2 cellular contexts compared by ENCODE assay signal in the genomic region with DNA sequence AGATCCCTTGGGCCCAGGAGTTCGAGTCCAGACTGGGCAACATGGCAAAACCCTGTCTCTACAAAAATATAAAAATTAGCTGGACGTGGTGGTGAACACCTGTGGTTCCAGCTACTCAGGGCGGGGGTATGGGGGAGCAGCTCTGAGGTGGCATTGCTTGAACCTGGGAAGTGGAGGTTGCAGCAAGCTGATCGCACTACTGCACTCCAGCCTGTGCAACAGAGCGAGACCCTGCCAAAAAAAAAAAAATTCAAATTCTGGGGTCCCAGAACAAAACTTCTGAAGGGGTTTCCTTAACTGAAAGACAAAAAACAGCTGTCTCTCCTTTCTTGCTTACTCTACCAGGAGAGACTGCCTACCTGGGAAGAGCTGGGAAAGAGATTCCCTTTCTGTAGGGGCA.
TF ChIP-seq lines count a peak whose summit lies in the region.

No MANE protein-coding gene starts in this region.

TF ChIP-seq in HCT116, 20 proteins besides CTCF, POLR2A, EP300 and RAD21:
- TF ChIP-seq ZFX (IDR thresholded peaks at IDR 0.05), result no peak
- TF ChIP-seq EGR1 (IDR thresholded peaks at IDR 0.05; ENCODE audit: low read depth), result no peak
- TF ChIP-seq FOSL1 (IDR thresholded peaks at IDR 0.05; ENCODE audit: low read depth), result no peak
- TF ChIP-seq, protein P1, sequence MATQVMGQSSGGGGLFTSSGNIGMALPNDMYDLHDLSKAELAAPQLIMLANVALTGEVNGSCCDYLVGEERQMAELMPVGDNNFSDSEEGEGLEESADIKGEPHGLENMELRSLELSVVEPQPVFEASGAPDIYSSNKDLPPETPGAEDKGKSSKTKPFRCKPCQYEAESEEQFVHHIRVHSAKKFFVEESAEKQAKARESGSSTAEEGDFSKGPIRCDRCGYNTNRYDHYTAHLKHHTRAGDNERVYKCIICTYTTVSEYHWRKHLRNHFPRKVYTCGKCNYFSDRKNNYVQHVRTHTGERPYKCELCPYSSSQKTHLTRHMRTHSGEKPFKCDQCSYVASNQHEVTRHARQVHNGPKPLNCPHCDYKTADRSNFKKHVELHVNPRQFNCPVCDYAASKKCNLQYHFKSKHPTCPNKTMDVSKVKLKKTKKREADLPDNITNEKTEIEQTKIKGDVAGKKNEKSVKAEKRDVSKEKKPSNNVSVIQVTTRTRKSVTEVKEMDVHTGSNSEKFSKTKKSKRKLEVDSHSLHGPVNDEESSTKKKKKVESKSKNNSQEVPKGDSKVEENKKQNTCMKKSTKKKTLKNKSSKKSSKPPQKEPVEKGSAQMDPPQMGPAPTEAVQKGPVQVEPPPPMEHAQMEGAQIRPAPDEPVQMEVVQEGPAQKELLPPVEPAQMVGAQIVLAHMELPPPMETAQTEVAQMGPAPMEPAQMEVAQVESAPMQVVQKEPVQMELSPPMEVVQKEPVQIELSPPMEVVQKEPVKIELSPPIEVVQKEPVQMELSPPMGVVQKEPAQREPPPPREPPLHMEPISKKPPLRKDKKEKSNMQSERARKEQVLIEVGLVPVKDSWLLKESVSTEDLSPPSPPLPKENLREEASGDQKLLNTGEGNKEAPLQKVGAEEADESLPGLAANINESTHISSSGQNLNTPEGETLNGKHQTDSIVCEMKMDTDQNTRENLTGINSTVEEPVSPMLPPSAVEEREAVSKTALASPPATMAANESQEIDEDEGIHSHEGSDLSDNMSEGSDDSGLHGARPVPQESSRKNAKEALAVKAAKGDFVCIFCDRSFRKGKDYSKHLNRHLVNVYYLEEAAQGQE (IDR thresholded peaks at IDR 0.05; ENCODE audit: low read depth), result no peak
- TF ChIP-seq CBX3 (IDR thresholded peaks at IDR 0.05; ENCODE audit: low read depth), result no peak
- no peak for TF ChIP-seq ZNF274 (IDR thresholded peaks at IDR 0.05; ENCODE audit: low read depth, low read length)
- TF ChIP-seq JUND (IDR thresholded peaks at IDR 0.05), result no peak
- no peak for TF ChIP-seq YY1 (IDR thresholded peaks at IDR 0.05; ENCODE audit: extremely low read depth, insufficient replicate concordance, low read depth, low read length)
- TF ChIP-seq SRF (IDR thresholded peaks at IDR 0.05; ENCODE audit: low read depth), result no peak
- TF ChIP-seq, protein P2, sequence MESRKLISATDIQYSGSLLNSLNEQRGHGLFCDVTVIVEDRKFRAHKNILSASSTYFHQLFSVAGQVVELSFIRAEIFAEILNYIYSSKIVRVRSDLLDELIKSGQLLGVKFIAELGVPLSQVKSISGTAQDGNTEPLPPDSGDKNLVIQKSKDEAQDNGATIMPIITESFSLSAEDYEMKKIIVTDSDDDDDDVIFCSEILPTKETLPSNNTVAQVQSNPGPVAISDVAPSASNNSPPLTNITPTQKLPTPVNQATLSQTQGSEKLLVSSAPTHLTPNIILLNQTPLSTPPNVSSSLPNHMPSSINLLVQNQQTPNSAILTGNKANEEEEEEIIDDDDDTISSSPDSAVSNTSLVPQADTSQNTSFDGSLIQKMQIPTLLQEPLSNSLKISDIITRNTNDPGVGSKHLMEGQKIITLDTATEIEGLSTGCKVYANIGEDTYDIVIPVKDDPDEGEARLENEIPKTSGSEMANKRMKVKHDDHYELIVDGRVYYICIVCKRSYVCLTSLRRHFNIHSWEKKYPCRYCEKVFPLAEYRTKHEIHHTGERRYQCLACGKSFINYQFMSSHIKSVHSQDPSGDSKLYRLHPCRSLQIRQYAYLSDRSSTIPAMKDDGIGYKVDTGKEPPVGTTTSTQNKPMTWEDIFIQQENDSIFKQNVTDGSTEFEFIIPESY (IDR thresholded peaks at IDR 0.05; ENCODE audit: extremely low read depth, insufficient replicate concordance, low read length), result no peak
- no peak for TF ChIP-seq EZH2phosphoT487 (IDR thresholded peaks at IDR 0.05; ENCODE audit: borderline replicate concordance)
- no peak for TF ChIP-seq ELF1 (IDR thresholded peaks at IDR 0.05; ENCODE audit: borderline replicate concordance, low read depth)

TF ChIP-seq in GM12878, 131 proteins besides CTCF, POLR2A, EP300 and RAD21:
- TF ChIP-seq, protein P3, sequence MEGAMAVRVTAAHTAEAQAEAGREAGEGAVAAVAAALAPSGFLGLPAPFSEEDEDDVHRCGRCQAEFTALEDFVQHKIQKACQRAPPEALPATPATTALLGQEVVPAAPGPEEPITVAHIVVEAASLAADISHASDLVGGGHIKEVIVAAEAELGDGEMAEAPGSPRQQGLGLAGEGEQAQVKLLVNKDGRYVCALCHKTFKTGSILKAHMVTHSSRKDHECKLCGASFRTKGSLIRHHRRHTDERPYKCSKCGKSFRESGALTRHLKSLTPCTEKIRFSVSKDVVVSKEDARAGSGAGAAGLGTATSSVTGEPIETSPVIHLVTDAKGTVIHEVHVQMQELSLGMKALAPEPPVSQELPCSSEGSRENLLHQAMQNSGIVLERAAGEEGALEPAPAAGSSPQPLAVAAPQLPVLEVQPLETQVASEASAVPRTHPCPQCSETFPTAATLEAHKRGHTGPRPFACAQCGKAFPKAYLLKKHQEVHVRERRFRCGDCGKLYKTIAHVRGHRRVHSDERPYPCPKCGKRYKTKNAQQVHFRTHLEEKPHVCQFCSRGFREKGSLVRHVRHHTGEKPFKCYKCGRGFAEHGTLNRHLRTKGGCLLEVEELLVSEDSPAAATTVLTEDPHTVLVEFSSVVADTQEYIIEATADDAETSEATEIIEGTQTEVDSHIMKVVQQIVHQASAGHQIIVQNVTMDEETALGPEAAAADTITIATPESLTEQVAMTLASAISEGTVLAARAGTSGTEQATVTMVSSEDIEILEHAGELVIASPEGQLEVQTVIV (IDR thresholded peaks at IDR 0.05; ENCODE audit: borderline replicate concordance, partially characterized antibody), result no peak
- no peak for TF ChIP-seq CHD2 (IDR thresholded peaks at IDR 0.05; ENCODE audit: borderline replicate concordance, low read depth, low read length)
- TF ChIP-seq, protein P4, sequence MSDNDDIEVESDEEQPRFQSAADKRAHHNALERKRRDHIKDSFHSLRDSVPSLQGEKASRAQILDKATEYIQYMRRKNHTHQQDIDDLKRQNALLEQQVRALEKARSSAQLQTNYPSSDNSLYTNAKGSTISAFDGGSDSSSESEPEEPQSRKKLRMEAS (IDR thresholded peaks at IDR 0.05; ENCODE audit: low read depth, low read length), result no peak
- TF ChIP-seq NR2C2 (IDR thresholded peaks at IDR 0.05; ENCODE audit: borderline replicate concordance, control insufficient read depth, insufficient read length, low read depth), result no peak
- TF ChIP-seq RUNX3 (IDR thresholded peaks at IDR 0.05; ENCODE audit: low read length), result peak; percentile 20; the same call in 1 of the 2 replicates
- 0 out of 2 replicates have a peak, but pooled peaks have one; percentile 33 for TF ChIP-seq MEF2A (IDR thresholded peaks at IDR 0.05; ENCODE audit: insufficient read depth, low read depth, low read length)
- TF ChIP-seq, protein P5, sequence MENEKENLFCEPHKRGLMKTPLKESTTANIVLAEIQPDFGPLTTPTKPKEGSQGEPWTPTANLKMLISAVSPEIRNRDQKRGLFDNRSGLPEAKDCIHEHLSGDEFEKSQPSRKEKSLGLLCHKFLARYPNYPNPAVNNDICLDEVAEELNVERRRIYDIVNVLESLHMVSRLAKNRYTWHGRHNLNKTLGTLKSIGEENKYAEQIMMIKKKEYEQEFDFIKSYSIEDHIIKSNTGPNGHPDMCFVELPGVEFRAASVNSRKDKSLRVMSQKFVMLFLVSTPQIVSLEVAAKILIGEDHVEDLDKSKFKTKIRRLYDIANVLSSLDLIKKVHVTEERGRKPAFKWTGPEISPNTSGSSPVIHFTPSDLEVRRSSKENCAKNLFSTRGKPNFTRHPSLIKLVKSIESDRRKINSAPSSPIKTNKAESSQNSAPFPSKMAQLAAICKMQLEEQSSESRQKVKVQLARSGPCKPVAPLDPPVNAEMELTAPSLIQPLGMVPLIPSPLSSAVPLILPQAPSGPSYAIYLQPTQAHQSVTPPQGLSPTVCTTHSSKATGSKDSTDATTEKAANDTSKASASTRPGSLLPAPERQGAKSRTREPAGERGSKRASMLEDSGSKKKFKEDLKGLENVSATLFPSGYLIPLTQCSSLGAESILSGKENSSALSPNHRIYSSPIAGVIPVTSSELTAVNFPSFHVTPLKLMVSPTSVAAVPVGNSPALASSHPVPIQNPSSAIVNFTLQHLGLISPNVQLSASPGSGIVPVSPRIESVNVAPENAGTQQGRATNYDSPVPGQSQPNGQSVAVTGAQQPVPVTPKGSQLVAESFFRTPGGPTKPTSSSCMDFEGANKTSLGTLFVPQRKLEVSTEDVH (IDR thresholded peaks at IDR 0.05; ENCODE audit: low read depth, partially characterized antibody), result no peak
- peak; percentile 27; the same call in 1 of the 2 replicates for TF ChIP-seq ZNF384 (IDR thresholded peaks at IDR 0.05; ENCODE audit: borderline replicate concordance, low read depth, low read length)
- TF ChIP-seq PAX5 (IDR thresholded peaks at IDR 0.05; ENCODE audit: borderline replicate concordance, low read depth, low read length), result peak; percentile 80; the same call in 1 of the 2 replicates
- 0 out of 2 replicates have a peak, but pooled peaks have one; percentile 5 for TF ChIP-seq TCF12 (IDR thresholded peaks at IDR 0.05; ENCODE audit: low read depth, low read length)
TF ChIP-seq in GM12878: peak in this region for 5.
